14 cellular contexts compared by ENCODE assay signal in the genomic region with DNA sequence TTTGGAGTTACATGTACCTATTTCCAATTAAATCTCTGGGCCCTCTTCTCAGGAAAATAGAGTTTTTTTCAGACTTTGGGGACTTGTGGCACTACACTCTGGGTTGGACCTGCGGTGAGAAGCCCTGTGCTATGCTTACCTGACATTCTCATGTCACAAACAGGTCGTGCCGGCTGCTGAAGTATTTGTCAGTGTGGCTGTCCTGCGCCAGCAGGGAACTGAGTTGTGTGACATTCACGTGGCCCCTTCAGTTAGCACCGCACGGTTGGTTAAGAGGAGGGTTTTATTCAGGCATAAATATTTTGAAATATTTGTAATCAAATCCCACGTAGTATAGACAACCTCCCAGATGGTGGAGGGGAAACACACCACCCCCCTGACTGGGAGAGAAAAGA. TPM values are rescaled to one million over a fixed set of nuclear protein-coding genes. Genes with fewer than 3 reads are reported as not detected.
DNase-seq lines count a peak whose midpoint lies in the region; ATAC-seq and TF ChIP-seq lines count a peak whose summit lies in the region.
"Had no signal": no experiment of that assay in that cellular context is flagged by ENCODE, and none has a peak within 500 bp of the region (broad histone marks: within the 10 kb centered on the region; RNA-seq: fewer than 3 reads in every experiment).

No MANE protein-coding gene starts in this region.

- peaks cover 23% of the 10 kb centered on the region for H3K4me1 Mint-ChIP-seq in HFFc6 (ENCODE audit: low read depth)
- peaks cover 0 to 17% of the 10 kb centered on the region in 2 donors for H3K4me1 Mint-ChIP-seq in natural killer cell
- H3K4me1 Mint-ChIP-seq: activated CD4-positive, alpha-beta memory T cell treated with anti-CD3 and anti-CD28 coated beads, Interleukin-2, amount 10 ng/mL, durations not matched to agents 7 days and 5 days; neural progenitor cell; stimulated activated memory B cell treated with anti-CD40 and anti-IgM and Interleukin-4, amounts not matched to agents 10 μg/mL and 1 μg/mL and 100 μg/mL, for 72 hours had no signal

- H3K27me3 Mint-ChIP-seq in HFFc6 (ENCODE audit: insufficient read depth) (peaks cover 5% of the 10 kb centered on the region; the same call in 1 of the 2 replicates), natural killer cell (ENCODE audit: low read depth in 2 of 2) (peaks cover 11% of the 10 kb centered on the region in 2 donors)

- H3K4me3 Mint-ChIP-seq in HFFc6 (peak overlapping the region; percentile 86), natural killer cell (no peak overlapping the region)
- H3K4me3 Mint-ChIP-seq: activated CD4-positive, alpha-beta memory T cell treated with anti-CD3 and anti-CD28 coated beads, Interleukin-2, amount 10 ng/mL, durations not matched to agents 7 days and 5 days; stimulated activated memory B cell treated with anti-CD40 and anti-IgM and Interleukin-4, amounts not matched to agents 10 μg/mL and 1 μg/mL and 100 μg/mL, for 72 hours had no signal

- no peak overlapping the region for H3K4me3 ChIP-seq in esophagus (ENCODE audit: low read depth in 1 of 2, low read length in 2 of 2)
- peak overlapping the region; percentile 25 to 34 for H3K4me3 ChIP-seq in tibial artery
- H3K4me3 ChIP-seq: neural progenitor cell had no signal

- H3K4me1 ChIP-seq in esophagus (ENCODE audit: control insufficient read depth in 2 of 2, insufficient read depth in 2 of 2, low read length in 1 of 2) (peaks cover 0 to 6% of the 10 kb centered on the region in 2 donors), tibial artery (peaks cover 4 to 32% (median 24%) of the 10 kb centered on the region in 4 donors)
- H3K4me1 ChIP-seq: Caco-2, neural progenitor cell had no signal

- ATAC-seq in natural killer cell, result no peak
- ATAC-seq: stimulated activated memory B cell treated with anti-CD40 and anti-IgM and Interleukin-4, amounts not matched to agents 10 μg/mL and 1 μg/mL and 100 μg/mL, for 72 hours had no signal

- H3K36me3 ChIP-seq in esophagus (ENCODE audit: control insufficient read depth in 2 of 2, insufficient read depth in 2 of 2, low read length in 1 of 2) (no peaks in the 10 kb centered on the region), tibial artery (no peaks in the 10 kb centered on the region)
- H3K36me3 ChIP-seq: neural progenitor cell had no signal

- H3K9me3 Mint-ChIP-seq in HFFc6 (peaks cover 30% of the 10 kb centered on the region), natural killer cell (peaks cover 8 to 13% of the 10 kb centered on the region in 2 donors)

- H3K27ac ChIP-seq in esophagus (ENCODE audit: low read depth in 2 of 2, low read length in 1 of 2), result peak overlapping the region; percentile 76 to 93
- H3K27ac ChIP-seq in tibial artery, result peak overlapping the region; percentile 95 to 100
- H3K27ac ChIP-seq: neural progenitor cell, RWPE1 had no signal

- peaks cover 27% of the 10 kb centered on the region for H3K36me3 Mint-ChIP-seq in HFFc6 (ENCODE audit: low read depth)
- peaks cover 8% of the 10 kb centered on the region for H3K36me3 Mint-ChIP-seq in natural killer cell
- H3K36me3 Mint-ChIP-seq: stimulated activated memory B cell treated with anti-CD40 and anti-IgM and Interleukin-4, amounts not matched to agents 10 μg/mL and 1 μg/mL and 100 μg/mL, for 72 hours had no signal

- WGBS in esophagus, 2 donors, result 73 to 76% methylated on average over 8 of the region's 8 CpGs

- TF ChIP-seq CTCF in HFFc6 (IDR thresholded peaks at IDR 0.05) (no peak), natural killer cell (IDR thresholded peaks at IDR 0.05) (no peak), tibial artery (IDR thresholded peaks at IDR 0.05) (no peak)

- H3K9me3 ChIP-seq in esophagus (ENCODE audit: control insufficient read depth in 2 of 2, insufficient read depth in 1 of 2, low read depth in 1 of 2, low read length in 1 of 2), result peaks cover 0 to 5% of the 10 kb centered on the region in 2 donors
- H3K9me3 ChIP-seq in tibial artery, result no peaks in the 10 kb centered on the region

- intact Hi-C loops in natural killer cell (cut with micrococcal nuclease), result no loop called here
- intact Hi-C loops in tibial artery (cut with DNase I; ENCODE audit: low total_unique reads), result loop anchor here (5.0 kb wide), 1 partner anchor 34 kb away; no protein-coding TSS in a partner anchor

- no peak for DNase-seq in HFFc6
- DNase-seq in natural killer cell, result no peak
- no peak for DNase-seq in tibial artery
- no peak for DNase-seq in NCI-H1048 (lab: John Stamatoyannopoulos, UW)
- DNase-seq in A172 (ENCODE audit: low spot score), result no peak
- no peak for DNase-seq in NCI-H1092 (lab: John Stamatoyannopoulos, UW)
- DNase-seq: activated naive CD4-positive, alpha-beta T cell treated with anti-CD3 and anti-CD28 coated beads, Interleukin-2, amount 50 U/mL, for 16 hours; Caco-2; T-helper 9 cell had no signal

- H3K27ac Mint-ChIP-seq in HFFc6 (peak overlapping the region; percentile 98), natural killer cell (peak overlapping the region; percentile 47 to 83)
- H3K27ac Mint-ChIP-seq: activated CD4-positive, alpha-beta memory T cell treated with anti-CD3 and anti-CD28 coated beads, Interleukin-2, amount 10 ng/mL, durations not matched to agents 7 days and 5 days; neural progenitor cell; stimulated activated memory B cell treated with anti-CD40 and anti-IgM and Interleukin-4, amounts not matched to agents 10 μg/mL and 1 μg/mL and 100 μg/mL, for 72 hours had no signal

- H3K27me3 ChIP-seq in esophagus (ENCODE audit: control insufficient read depth in 1 of 2, insufficient read depth in 2 of 2, low read length in 2 of 2) (no peaks in the 10 kb centered on the region), tibial artery (no peaks in the 10 kb centered on the region)

RNA-seq across cellular contexts. Expression of gene COL6A2, which starts 6.3 kb away (rescaled TPM):
- total RNA-seq in HFFc6 (2021; fragmentation: NEBNext Ultra II Directional; extraction: Animal tissue kit (Norgen Biotek cat#: 25700)), result 100 to 1,000 TPM; 426 to 514 (median 467) TPM
- 100 to 1,000 TPM; 120 to 161 TPM for polyA plus RNA-seq in esophagus
- total RNA-seq in natural killer cell, result 100 to 1,000 TPM in 1 of 3 donors, 10 to 100 TPM in 2; 93.9 to 110 (median 97.2) TPM
- 163 and 221 TPM in 2 replicates for total RNA-seq in A172 (2014; rRNA removed; shearing (Covaris generic))

Comparison
In these comparisons a context has a peak if more than half of its experiments do, and no peak if none do; other contexts are left out.
1. H3K4me3 ChIP-seq: peak in tibial artery (2 of 2); none in esophagus (0 of 2).